17 cellular contexts compared by ENCODE assay signal in the genomic region with DNA sequence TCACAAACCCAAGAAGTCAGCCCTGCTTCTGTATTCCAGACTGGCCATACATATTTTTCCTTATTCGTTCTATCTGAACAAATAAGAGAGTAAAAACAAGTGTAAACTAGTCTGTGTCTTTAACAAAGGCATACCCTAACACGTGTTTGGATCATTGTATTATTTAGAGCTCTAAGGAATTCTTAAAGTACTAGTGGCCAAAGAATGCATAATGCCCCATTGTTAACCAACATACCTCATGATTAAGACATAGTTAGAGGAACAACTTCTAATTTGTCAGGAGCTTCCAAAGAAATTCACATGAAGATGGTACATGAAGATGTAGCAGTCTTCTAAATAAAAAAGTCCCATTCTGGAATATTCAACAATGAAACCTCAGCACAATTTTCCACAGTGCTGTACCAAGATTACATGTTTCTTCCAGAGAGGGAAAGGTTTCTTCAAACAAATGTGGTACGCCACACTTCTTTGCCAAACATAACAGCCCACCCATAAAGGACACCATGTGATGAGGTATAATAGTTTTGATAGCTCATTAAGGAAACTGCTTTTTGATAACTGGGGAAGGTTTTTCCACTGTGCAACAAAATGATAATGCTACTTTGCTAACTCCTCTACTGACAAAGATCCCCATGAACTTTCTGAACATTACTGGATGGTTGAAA. TPM values are rescaled to one million over a fixed set of nuclear protein-coding genes. Genes with fewer than 3 reads are reported as not detected.
DNase-seq lines count a peak whose midpoint lies in the region; ATAC-seq and TF ChIP-seq lines count a peak whose summit lies in the region.
"Had no signal": no experiment of that assay in that cellular context is flagged by ENCODE, and none has a peak within 500 bp of the region (broad histone marks: within the 10 kb centered on the region; RNA-seq: fewer than 3 reads in every experiment).

No MANE protein-coding gene starts in this region.

- no peaks in the 10 kb centered on the region for H3K36me3 ChIP-seq in GM23338 (ENCODE audit: insufficient read depth)
- no peaks in the 10 kb centered on the region for H3K36me3 ChIP-seq in MM.1S (replicated peaks; ENCODE audit: insufficient read depth, low read length)
- H3K36me3 ChIP-seq: ascending aorta, Peyer's patch had no signal

- H3K4me1 ChIP-seq in GM23338 (ENCODE audit: insufficient read depth) (peaks cover 18% of the 10 kb centered on the region), MM.1S (ENCODE audit: low read length) (no peaks in the 10 kb centered on the region)
- H3K4me1 ChIP-seq: ascending aorta had no signal

- H3F3A ChIP-seq in GM23338 (replicated peaks; ENCODE audit: low read depth) = no peaks in the 10 kb centered on the region
- no peaks in the 10 kb centered on the region for H3F3A ChIP-seq in MM.1S (ENCODE audit: insufficient read depth, low read length)

- intact Hi-C loops in sciatic nerve (cut with DNase I) = no loop called here

- no peaks in the 10 kb centered on the region for H3K36me3 Mint-ChIP-seq in GM23338 (ENCODE audit: low read depth)
- H3K36me3 Mint-ChIP-seq: mesothelial cell of epicardium had no signal

- H2AFZ ChIP-seq in GM23338 (no peak overlapping the region), MM.1S (ENCODE audit: low read length) (no peak overlapping the region)

- no peak overlapping the region for H3K9ac ChIP-seq in MM.1S (ENCODE audit: low read length)

- H3K4me1 Mint-ChIP-seq in GM23338 = peaks cover 40% of the 10 kb centered on the region

- H3K27ac ChIP-seq in GM23338 (ENCODE audit: low read depth) (no peak overlapping the region), MM.1S (ENCODE audit: low read length) (no peak overlapping the region)
- H3K27ac ChIP-seq: ascending aorta, Peyer's patch had no signal

- H3K27me3 ChIP-seq in GM23338 (ENCODE audit: insufficient read depth) (no peaks in the 10 kb centered on the region), MM.1S (replicated peaks; ENCODE audit: insufficient read depth, low read length) (no peaks in the 10 kb centered on the region)
- H3K27me3 ChIP-seq: ascending aorta, Peyer's patch had no signal

- peak; percentile 53 for DNase-seq in GM23338 (ENCODE audit: low spot score)
- peak; percentile 34 for DNase-seq in astrocyte of the cerebellum (ENCODE audit: low read depth)
- peak; percentile 47 for DNase-seq in fibroblast of the aortic adventitia (ENCODE audit: low read depth)
- DNase-seq in sciatic nerve (ENCODE audit: low spot score) = no peak
- DNase-seq in DMS53 treated with DMSO at 0.1 percent for 48 hours (lab: John Stamatoyannopoulos, UW; ENCODE audit: unreplicated experiment) = no peak
- no peak for DNase-seq in MM.1S
- DNase-seq in G401 (ENCODE audit: low spot score) = no peak
- DNase-seq in NCI-H2029 (lab: John Stamatoyannopoulos, UW) = no peak
- DNase-seq: activated CD4-positive, alpha-beta T cell treated with anti-CD3 and anti-CD28 coated beads, Interleukin-2, amount 50 U/mL, for 4 hours; EL; NCI-H510A; Peyer's patch; stimulated activated CD8-positive, alpha-beta memory T cell treated with anti-CD3 and anti-CD28 coated beads, Interleukin-4, amount 100 ng/mL, for 48 hours had no signal

- no peaks in the 10 kb centered on the region for H4K20me1 ChIP-seq in GM23338 (replicated peaks; ENCODE audit: insufficient read depth)
- H4K20me1 ChIP-seq in MM.1S (ENCODE audit: insufficient read depth, low read length) = no peaks in the 10 kb centered on the region

- H3K4me3 Mint-ChIP-seq in GM23338 = no peak overlapping the region
- H3K4me3 Mint-ChIP-seq: mesothelial cell of epicardium; T-helper 2 cell treated with Interferon-gamma antibody and Interleukin-4, amounts not matched to agents 5 μg/mL and 100 μg/mL, for 36 hours had no signal

- in situ Hi-C loops in astrocyte of the cerebellum (cut with HindIII; ENCODE audit: low sequenced_read_pairs) = no loop called here
- in situ Hi-C loops in G401 (cut with HindIII; ENCODE audit: low sequenced_read_pairs) = no loop called here

- ATAC-seq in GM23338 (no peak), sciatic nerve (peak; percentile 9)
- ATAC-seq: HCT116 had no signal

- H3K79me2 ChIP-seq in GM23338 (replicated peaks; ENCODE audit: insufficient read depth) (no peaks in the 10 kb centered on the region), MM.1S (ENCODE audit: low read length) (no peaks in the 10 kb centered on the region)

- H3K4me3 ChIP-seq in GM23338 (no peak overlapping the region), astrocyte of the cerebellum (ENCODE audit: low read depth, low read length) (no peak overlapping the region), fibroblast of the aortic adventitia (ENCODE audit: low read depth, low read length) (no peak overlapping the region), MM.1S (ENCODE audit: low read length) (no peak overlapping the region)
- H3K4me3 ChIP-seq: ascending aorta, Peyer's patch had no signal

- H3K4me2 ChIP-seq in GM23338 = no peak overlapping the region
- no peak overlapping the region for H3K4me2 ChIP-seq in MM.1S (ENCODE audit: low read depth, low read length)

- no peak for TF ChIP-seq CTCF in GM23338 (conservative IDR thresholded peaks at IDR 0.05; ENCODE audit: low read depth in 2 of 2)
- no peak for TF ChIP-seq CTCF in astrocyte of the cerebellum (IDR thresholded peaks at IDR 0.05; ENCODE audit: low read depth, low read length, missing control alignments)
- TF ChIP-seq CTCF in fibroblast of the aortic adventitia (IDR thresholded peaks at IDR 0.05; ENCODE audit: insufficient read depth, low read length) = no peak
- TF ChIP-seq CTCF in MM.1S (IDR thresholded peaks at IDR 0.05; ENCODE audit: low read length) = no peak

- 0 out of 2 replicates have a peak overlapping the region, but pooled peaks have one; percentile 20 for H3K27ac Mint-ChIP-seq in GM23338
- H3K27ac Mint-ChIP-seq: mesothelial cell of epicardium; T-helper 2 cell treated with Interferon-gamma antibody and Interleukin-4, amounts not matched to agents 5 μg/mL and 100 μg/mL, for 36 hours had no signal

- H3K9me3 Mint-ChIP-seq in GM23338 = no peaks in the 10 kb centered on the region
- H3K9me3 Mint-ChIP-seq: mesothelial cell of epicardium; T-helper 2 cell treated with Interferon-gamma antibody and Interleukin-4, amounts not matched to agents 5 μg/mL and 100 μg/mL, for 36 hours had no signal

- no peaks in the 10 kb centered on the region for H3K9me3 ChIP-seq in MM.1S (replicated peaks; ENCODE audit: insufficient read depth, low read length)
- H3K9me3 ChIP-seq: ascending aorta, Peyer's patch had no signal

- H3K9me2 ChIP-seq in GM23338 (ENCODE audit: insufficient read depth) (no peaks in the 10 kb centered on the region), MM.1S (replicated peaks; ENCODE audit: insufficient read depth, low read length) (no peaks in the 10 kb centered on the region)

- peaks cover 4% of the 10 kb centered on the region for H3K27me3 Mint-ChIP-seq in GM23338 (ENCODE audit: insufficient read depth, low read depth, poor library complexity)

TF ChIP-seq in GM23338, 12 proteins besides CTCF, POLR2A, EP300 and RAD21 (continues in another document):
- no peak for TF ChIP-seq ZNF331 (CRISPR knock-in tag; IDR thresholded peaks at IDR 0.05; ENCODE audit: low read depth)
- no peak for TF ChIP-seq ETS1 (IDR thresholded peaks at IDR 0.05)
- TF ChIP-seq JUNB (IDR thresholded peaks at IDR 0.05; ENCODE audit: unreplicated experiment) = no peak

RNA-seq across cellular contexts. Expression of gene PALMD, which starts 5.0 kb away (rescaled TPM):
- total RNA-seq in GM23338 (2014; rRNA removed; shearing (Covaris generic)) = not detected in 2 replicates
- not detected in 2 replicates for polyA plus RNA-seq in GM23338 (2016; fragmentation: Nextera tagmentation; extraction: Ambion mirVana)
- total RNA-seq in fibroblast of the aortic adventitia (ENCODE audit: low replicate concordance) = 2.4 and 6.0 TPM in 2 replicates
- total RNA-seq in sciatic nerve = 119 TPM
- total RNA-seq in G401 (2014; rRNA removed; shearing (Covaris generic)) = 43.5 and 56.9 TPM in 2 replicates

Comparison
In these comparisons a context has a peak if more than half of its experiments do, and no peak if none do; other contexts are left out.
1. DNase-seq: peak in GM23338 (single experiment), astrocyte of the cerebellum (single experiment) and fibroblast of the aortic adventitia (single experiment); none in sciatic nerve (single experiment), DMS53 treated with DMSO at 0.1 percent for 48 hours (single experiment), MM.1S (single experiment), G401 (single experiment) and NCI-H2029 (single experiment).